Comparison of ENCODE assay signal across 30 cellular contexts in the genomic region with DNA sequence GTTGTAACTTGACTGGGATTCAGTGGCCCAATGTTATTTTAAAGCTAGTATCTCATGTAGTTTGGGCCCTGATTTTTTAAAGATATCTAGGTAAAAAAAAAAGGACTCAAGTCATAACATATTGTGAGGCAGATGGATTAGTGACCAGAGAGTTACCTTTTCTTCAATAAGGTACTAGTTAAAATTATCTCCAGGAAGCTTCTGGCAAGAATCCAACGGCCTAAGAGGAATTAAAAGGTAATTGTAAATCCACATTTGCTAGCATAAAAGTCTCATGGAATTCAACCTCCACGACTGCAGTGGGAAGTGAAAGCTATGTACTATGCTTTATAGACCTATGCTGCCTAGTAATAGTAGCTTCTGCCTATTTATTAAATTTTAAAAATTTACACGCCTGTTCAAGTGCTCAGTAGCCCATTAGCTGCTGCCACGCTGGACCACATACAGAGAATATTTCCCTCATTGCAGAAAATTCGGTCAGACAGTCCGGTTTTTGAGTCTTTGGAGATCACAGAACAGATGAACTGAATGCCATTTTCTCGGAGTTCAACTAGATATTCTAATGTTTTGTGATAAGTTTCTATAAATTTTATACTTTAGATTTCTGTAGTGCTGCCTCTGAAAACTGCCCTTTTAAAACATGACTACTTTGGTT.
"Had no signal": no experiment of that assay in that cellular context is flagged by ENCODE, and none has a peak within 500 bp of the region (broad histone marks: within the 10 kb centered on the region; RNA-seq: fewer than 3 reads in every experiment).

No MANE protein-coding gene starts in this region.

- H3K27ac Mint-ChIP-seq: activated CD4-positive, alpha-beta memory T cell treated with anti-CD3 and anti-CD28 coated beads for 36 hours; activated CD4-positive, alpha-beta T cell treated with anti-CD3 and anti-CD28 coated beads, Interleukin-2, amount 10 ng/mL, durations not matched to agents 7 days and 5 days; activated naive CD4-positive, alpha-beta T cell treated with anti-CD3 and anti-CD28 coated beads, Interleukin-2, amount 50 U/mL, for 72 hours; activated naive CD8-positive, alpha-beta T cell treated with anti-CD3 and anti-CD28 coated beads, Interleukin-2, amount 50 U/mL, for 24 hours had no signal

- H3K4me3 ChIP-seq: ascending aorta, body of pancreas, SJCRH30 had no signal

- H3K9ac ChIP-seq: SK-N-SH had no signal

- FAIRE-seq: bronchial epithelial cell, colon had no signal

- ATAC-seq: activated naive CD4-positive, alpha-beta T cell treated with anti-CD3 and anti-CD28 coated beads, Interleukin-2, amount 50 U/mL, for 72 hours; activated naive CD8-positive, alpha-beta T cell treated with anti-CD3 and anti-CD28 coated beads, Interleukin-2, amount 50 U/mL, for 24 hours; activated T-cell treated with anti-CD3 and anti-CD28 coated beads, Interleukin-2, amount 50 U/mL, for 4 hours; body of pancreas; Panc1; Right ventricle myocardium inferior had no signal

- H3K27me3 Mint-ChIP-seq: activated CD4-positive, alpha-beta memory T cell treated with anti-CD3 and anti-CD28 coated beads for 36 hours; activated CD4-positive, alpha-beta T cell treated with anti-CD3 and anti-CD28 coated beads, Interleukin-2, amount 10 ng/mL, durations not matched to agents 7 days and 5 days; activated naive CD8-positive, alpha-beta T cell treated with anti-CD3 and anti-CD28 coated beads, Interleukin-2, amount 50 U/mL, for 24 hours; central memory CD8-positive, alpha-beta T cell had no signal

- H3K4me3 Mint-ChIP-seq: activated CD4-positive, alpha-beta memory T cell treated with anti-CD3 and anti-CD28 coated beads for 36 hours; activated CD4-positive, alpha-beta T cell treated with anti-CD3 and anti-CD28 coated beads, Interleukin-2, amount 10 ng/mL, durations not matched to agents 7 days and 5 days; activated naive CD8-positive, alpha-beta T cell treated with anti-CD3 and anti-CD28 coated beads, Interleukin-2, amount 50 U/mL, for 24 hours; activated T-cell treated with anti-CD3 and anti-CD28 coated beads, Interleukin-2, amount 50 U/mL, for 4 hours; central memory CD8-positive, alpha-beta T cell had no signal

- H3K27me3 ChIP-seq: ascending aorta, body of pancreas, SJCRH30 had no signal

- DNase-seq: activated CD4-positive, alpha-beta memory T cell treated with anti-CD3 and anti-CD28 coated beads for 36 hours; activated CD4-positive, alpha-beta T cell treated with anti-CD3 and anti-CD28 coated beads, Interleukin-2, amount 10 ng/mL, durations not matched to agents 7 days and 5 days; activated CD4-positive, CD25-positive, alpha-beta regulatory T cell; activated CD8-positive, alpha-beta memory T cell treated with anti-CD3 and anti-CD28 coated beads for 24 hours; activated effector memory CD4-positive, alpha-beta T cell treated with anti-CD3 and anti-CD28 coated beads, Interleukin-2, amount 50 U/mL, for 16 hours; activated naive CD4-positive, alpha-beta T cell treated with Interleukin-2 at 50 U/mL for 16 hours; activated naive CD8-positive, alpha-beta T cell treated with anti-CD3 and anti-CD28 coated beads, Interleukin-2, amount 50 U/mL, for 24 hours; activated T-cell treated with anti-CD3 and anti-CD28 coated beads, Interleukin-2, amount 50 U/mL, for 4 hours; amniotic stem cell; body of pancreas; KG1; NCI-H1092; NCI-H1417; NCI-H1930; NCI-H2227 treated with DMSO at 0.1 percent for 48 hours; NCI-H446 treated with DMSO at 0.1 percent for 48 hours; NCI-H526 treated with DMSO at 0.1 percent for 48 hours; OCI-M1; RPMI8226; SK-N-SH; T-helper 1 cell had no signal

- H3K4me1 ChIP-seq: ascending aorta, body of pancreas had no signal

- H3K9me3 ChIP-seq: ascending aorta, body of pancreas, SJCRH30, SK-N-SH had no signal

- H3K4me1 Mint-ChIP-seq: activated CD4-positive, alpha-beta T cell treated with anti-CD3 and anti-CD28 coated beads, Interleukin-2, amount 10 ng/mL, durations not matched to agents 7 days and 5 days; activated naive CD8-positive, alpha-beta T cell treated with anti-CD3 and anti-CD28 coated beads, Interleukin-2, amount 50 U/mL, for 24 hours; central memory CD8-positive, alpha-beta T cell had no signal

- H3K27ac ChIP-seq: ascending aorta, body of pancreas, SJCRH30, VCaP had no signal

- H3K9me3 Mint-ChIP-seq: central memory CD8-positive, alpha-beta T cell had no signal

- H3K4me2 ChIP-seq: SK-N-SH had no signal
